Comparison of ENCODE assay signal across 8 cellular contexts in the genomic region with DNA sequence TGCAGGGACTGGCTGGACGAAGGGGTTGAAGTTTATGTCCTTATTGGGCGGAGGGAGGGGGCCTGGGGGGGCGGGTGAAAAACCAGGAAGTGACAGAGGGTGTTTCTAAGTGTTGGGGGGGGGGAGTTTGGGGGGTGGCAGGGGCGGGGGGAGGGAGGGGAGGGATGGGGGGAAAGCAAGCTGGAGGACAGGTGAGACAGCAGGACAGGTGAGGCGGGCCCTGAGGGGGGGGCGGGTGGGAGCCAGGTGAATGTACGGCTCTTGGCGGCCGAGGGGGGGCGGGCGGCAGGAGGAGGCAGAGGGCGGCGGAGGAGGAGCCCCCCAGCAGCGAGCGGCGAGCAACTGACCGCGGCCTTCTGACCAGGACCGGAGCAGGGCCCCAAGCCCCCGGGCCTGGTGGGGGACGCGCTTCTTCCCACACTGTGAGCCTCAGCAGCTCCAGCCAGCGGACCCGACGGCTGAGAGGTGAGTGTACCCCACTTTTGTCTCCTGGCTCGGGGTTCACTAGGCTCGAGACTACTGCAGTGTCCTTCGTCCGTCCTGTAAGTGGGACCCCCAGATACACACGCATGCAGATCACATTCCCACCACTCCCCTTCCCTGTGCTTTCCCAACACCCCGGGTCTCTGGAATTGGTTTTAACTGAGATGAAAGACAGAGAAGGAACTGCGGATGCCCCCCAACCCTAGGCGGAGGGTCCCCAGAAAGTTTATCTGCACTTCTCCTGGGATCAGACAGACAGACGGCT. TPM values are rescaled to one million over a fixed set of nuclear protein-coding genes. Genes with fewer than 3 reads are reported as not detected.
A peak's percentile ranks its signal among the peaks of the same experiment; 100 is the strongest.
DNase-seq lines count a peak whose midpoint lies in the region; ATAC-seq lines count a peak whose summit lies in the region.

A gene (plus strand): TSS at position 324 of the 748 bp plus-strand sequence. CDS start 11,859 bp downstream, outside the sequence.

- in situ Hi-C loops in Caki2 (cut with HindIII; ENCODE audit: low pct_unique_long_range_greater_than_20kb, low sequenced_read_pairs), result no loop called here

- peak within 1 kb of the TSS; percentile 99 for H3K4me3 Mint-ChIP-seq in T-helper 2 cell treated with Interferon-gamma antibody and Interleukin-4, amounts not matched to agents 5 μg/mL and 100 μg/mL, for 36 hours

- no peaks in the 10 kb centered on the region for H3K36me3 ChIP-seq in esophagus (ENCODE audit: control insufficient read depth in 2 of 2, insufficient read depth in 2 of 2, low read length in 1 of 2)
- no peaks in the 10 kb centered on the region for H3K36me3 ChIP-seq in muscle layer of colon (ENCODE audit: insufficient read depth, low read length)
- no peaks in the 10 kb centered on the region for H3K36me3 ChIP-seq in aorta (ENCODE audit: control insufficient read depth in 1 of 2, insufficient read depth in 2 of 2, low read length in 1 of 2)

- peaks cover 46% of the 10 kb centered on the region for H3K4me1 Mint-ChIP-seq in T-helper 2 cell treated with Interferon-gamma antibody and Interleukin-4, amounts not matched to agents 5 μg/mL and 100 μg/mL, for 36 hours (ENCODE audit: low read depth)

- peaks cover 7% of the 10 kb centered on the region for H3K36me3 Mint-ChIP-seq in T-helper 2 cell treated with Interferon-gamma antibody and Interleukin-4, amounts not matched to agents 5 μg/mL and 100 μg/mL, for 36 hours (ENCODE audit: low read depth)

- intact Hi-C loops in aorta (cut with DNase I), result loop anchor here in 1 of 2 donors (1.0 to 5.0 kb wide), 3 partner anchors 29 to 65 kb away; a partner anchor contains a TSS

- H3K27ac ChIP-seq in esophagus (ENCODE audit: low read depth in 2 of 2, low read length in 1 of 2) (peak within 1 kb of the TSS; percentile 98), muscle layer of colon (ENCODE audit: low read depth, low read length) (peak within 1 kb of the TSS; percentile 98), aorta (ENCODE audit: low read depth in 1 of 2, low read length in 2 of 2) (peak within 1 kb of the TSS; percentile 59 to 89)

- H3K27me3 Mint-ChIP-seq in T-helper 2 cell treated with Interferon-gamma antibody and Interleukin-4, amounts not matched to agents 5 μg/mL and 100 μg/mL, for 36 hours (ENCODE audit: low read depth), result no peaks in the 10 kb centered on the region

- H3K27ac Mint-ChIP-seq in T-helper 2 cell treated with Interferon-gamma antibody and Interleukin-4, amounts not matched to agents 5 μg/mL and 100 μg/mL, for 36 hours, result peak within 1 kb of the TSS; percentile 93

- peak within 1 kb of the TSS; percentile 79 to 95 for H3K4me3 ChIP-seq in esophagus (ENCODE audit: low read depth in 1 of 2, low read length in 2 of 2)
- peak within 1 kb of the TSS; percentile 90 to 97 for H3K4me3 ChIP-seq in muscle layer of colon (ENCODE audit: low read depth in 1 of 2, low read length in 2 of 2)
- H3K4me3 ChIP-seq in aorta (ENCODE audit: low read length in 2 of 2), result peak within 1 kb of the TSS; percentile 79 to 84

- H3K9me3 Mint-ChIP-seq in T-helper 2 cell treated with Interferon-gamma antibody and Interleukin-4, amounts not matched to agents 5 μg/mL and 100 μg/mL, for 36 hours, result no peaks in the 10 kb centered on the region

- WGBS in esophagus, 2 donors, result 0 to 1% methylated on average over 19 to 31 of the region's 34 CpGs
- WGBS in aorta, 2 donors, result 1% methylated on average over 24 to 33 of the region's 34 CpGs

- no peaks in the 10 kb centered on the region for H3K9me3 ChIP-seq in esophagus (ENCODE audit: control insufficient read depth in 2 of 2, insufficient read depth in 1 of 2, low read depth in 1 of 2, low read length in 1 of 2)
- no peaks in the 10 kb centered on the region for H3K9me3 ChIP-seq in muscle layer of colon (ENCODE audit: low read length)
- H3K9me3 ChIP-seq in aorta (ENCODE audit: control insufficient read depth, low read length), result no peaks in the 10 kb centered on the region

- H3K27me3 ChIP-seq in esophagus (ENCODE audit: control insufficient read depth in 1 of 2, insufficient read depth in 2 of 2, low read length in 2 of 2) (no peaks in the 10 kb centered on the region), muscle layer of colon (ENCODE audit: control insufficient read depth in 1 of 2, insufficient read depth in 2 of 2, low read length in 2 of 2) (no peaks in the 10 kb centered on the region), aorta (ENCODE audit: control insufficient read depth in 1 of 2, insufficient read depth in 2 of 2, low read length in 1 of 2) (no peaks in the 10 kb centered on the region)

- H3K9ac ChIP-seq in muscle layer of colon (ENCODE audit: low read length), result peak within 1 kb of the TSS; percentile 96

- ATAC-seq in HG02678 (IDR thresholded peaks at IDR 0.05; ENCODE audit: unreplicated experiment) (peak; percentile 4), aorta (ENCODE audit: low FRiP score) (peak; percentile 6)

- DNase-seq in Caki2 (ENCODE audit: low read depth) (peak; percentile 32), aorta (peak; percentile 76 to 86), NCI-H1694 treated with DMSO at 0.1 percent for 48 hours (lab: John Stamatoyannopoulos, UW) (no peak), Ammon's horn (ENCODE audit: low spot score) (no peak)
- no peak for DNase-seq in T-helper 2 cell treated with Interferon-gamma antibody and Interleukin-4, amounts not matched to agents 5 μg/mL and 100 μg/mL, for 36 hours (ENCODE audit: low spot score)

- peaks cover 11 to 26% of the 10 kb centered on the region in 2 donors for H3K4me1 ChIP-seq in esophagus (ENCODE audit: control insufficient read depth in 2 of 2, insufficient read depth in 2 of 2, low read length in 1 of 2)
- peaks cover 44% of the 10 kb centered on the region for H3K4me1 ChIP-seq in muscle layer of colon (ENCODE audit: insufficient read depth, low read length)
- peaks cover 0 to 2% of the 10 kb centered on the region in 2 donors for H3K4me1 ChIP-seq in aorta (ENCODE audit: control insufficient read depth in 1 of 2, insufficient read depth in 2 of 2, low read length in 2 of 2)

RNA-seq across cellular contexts. Expression of the gene that starts here (rescaled TPM):
- 12.2 and 22.8 TPM in 2 replicates for total RNA-seq in Caki2 (2014; rRNA removed; shearing (Covaris generic); ENCODE audit: low replicate concordance)
- polyA plus RNA-seq in esophagus (10 to 100 TPM; 71.7 to 95.8 TPM), aorta (10 to 100 TPM; 23.3 to 32.8 TPM)
- 10 to 100 TPM; 46.4 to 71.1 TPM for total RNA-seq in aorta

Comparison
In these comparisons a context has a peak if more than half of its experiments do, and no peak if none do; other contexts are left out.
1. DNase-seq: peak in Caki2 (single experiment) and aorta (2 of 2); none in T-helper 2 cell treated with Interferon-gamma antibody and Interleukin-4, amounts not matched to agents 5 μg/mL and 100 μg/mL, for 36 hours (single experiment), NCI-H1694 treated with DMSO at 0.1 percent for 48 hours (single experiment) and Ammon's horn (single experiment).
2. Peak in every context shown above with its lines, with median percentiles within 50 percentile points of each other: H3K27ac ChIP-seq and H3K4me3 ChIP-seq.